ENCODE assay signal across 9 cellular contexts in genomic region chr7:74230446-74231231, GRCh38. TPM values are rescaled to one million over a fixed set of nuclear protein-coding genes. Genes with fewer than 3 reads are reported as not detected.
A peak's percentile ranks its signal among the peaks of the same experiment; 100 is the strongest.
DNase-seq lines count a peak whose midpoint lies in the region; ATAC-seq and TF ChIP-seq lines count a peak whose summit lies in the region.
"Had no signal": no experiment of that assay in that cellular context is flagged by ENCODE, and none has a peak within 500 bp of the region (broad histone marks: within the 10 kb centered on the region; RNA-seq: fewer than 3 reads in every experiment).

No MANE protein-coding gene starts in this region.

- no peak overlapping the region for H3K9ac ChIP-seq in Karpas-422 (ENCODE audit: low read length)

- H2AFZ ChIP-seq in Karpas-422 (ENCODE audit: low read length): no peak overlapping the region

- H3K27ac ChIP-seq in Karpas-422 (ENCODE audit: low read length): 0 out of 2 replicates have a peak overlapping the region, but pooled peaks have one; percentile 62

- no peaks in the 10 kb centered on the region for H3K27me3 ChIP-seq in Karpas-422 (ENCODE audit: low read length)

- TF ChIP-seq CTCF in mucosa of descending colon (IDR thresholded peaks at IDR 0.05): no peak

- H3K4me3 ChIP-seq in Karpas-422 (ENCODE audit: low read length): no peak overlapping the region
- H3K4me3 ChIP-seq in mucosa of descending colon: no peak overlapping the region

- H3K79me2 ChIP-seq in Karpas-422 (ENCODE audit: low read length): no peaks in the 10 kb centered on the region

- ATAC-seq in GM21737 (IDR thresholded peaks at IDR 0.05; ENCODE audit: unreplicated experiment) (peak; percentile 8), mucosa of descending colon (peak; percentile 50)
- ATAC-seq: sciatic nerve had no signal

- H3K4me2 ChIP-seq in Karpas-422 (ENCODE audit: low read depth, low read length, poor library complexity, severe bottlenecking): no peak overlapping the region

- no peaks in the 10 kb centered on the region for H3K9me3 ChIP-seq in Karpas-422 (ENCODE audit: low read length)
- H3K9me3 ChIP-seq in mucosa of descending colon: no peaks in the 10 kb centered on the region

- H3K9me2 ChIP-seq in Karpas-422 (replicated peaks; ENCODE audit: insufficient read depth, low read length): no peaks in the 10 kb centered on the region

- DNase-seq in Karpas-422 (peak; percentile 68), mucosa of descending colon (no peak), DMS79 (lab: John Stamatoyannopoulos, UW) (no peak), GM19238 (ENCODE audit: insufficient read length, low spot score) (no peak), NCI-H2107 treated with DMSO at 0.1 percent for 48 hours (lab: John Stamatoyannopoulos, UW; ENCODE audit: unreplicated experiment) (no peak)
- DNase-seq: stimulated activated naive CD8-positive, alpha-beta T cell treated with anti-CD3 and anti-CD28 coated beads, Interleukin-15, Interleukin-2, amounts not matched to agents 100 U/mL and 50 U/mL, for 24 hours had no signal

- H4K20me1 ChIP-seq in Karpas-422 (ENCODE audit: insufficient read depth, low read depth, low read length): no peaks in the 10 kb centered on the region

- intact Hi-C loops in mucosa of descending colon (cut with DNase I, micrococcal nuclease): no loop called here

- H3K36me3 ChIP-seq in Karpas-422 (ENCODE audit: insufficient read depth, low read length) (peaks cover 42% of the 10 kb centered on the region), mucosa of descending colon (ENCODE audit: low read depth) (no peaks in the 10 kb centered on the region)

- peak; percentile 26 for TF ChIP-seq POLR2A in GM18526 (IDR thresholded peaks at IDR 0.05; ENCODE audit: extremely low read depth, insufficient read length)

- peaks cover 42% of the 10 kb centered on the region for H3K4me1 ChIP-seq in Karpas-422 (ENCODE audit: low read length)
- no peaks in the 10 kb centered on the region for H3K4me1 ChIP-seq in mucosa of descending colon (ENCODE audit: low read depth)

RNA-seq across cellular contexts. Expression of gene LAT2, which starts 20.8 kb away (rescaled TPM):
- 2.3 and 10.5 TPM in 2 replicates for total RNA-seq in Karpas-422 (2014; rRNA removed; shearing (Covaris generic); ENCODE audit: low replicate concordance)
- total RNA-seq in mucosa of descending colon: 1 to 10 TPM; 3.1 to 8.1 (median 6.9) TPM

RNA-seq across cellular contexts. Expression of gene RFC2, which starts 23.6 kb away (rescaled TPM):
- 18.9 and 27.3 TPM in 2 replicates for total RNA-seq in Karpas-422 (2014; rRNA removed; shearing (Covaris generic); ENCODE audit: low replicate concordance)
- 10 to 100 TPM; 14.8 to 23.7 (median 15.9) TPM for total RNA-seq in mucosa of descending colon

RNA-seq across cellular contexts. Expression of gene EIF4H, which starts 56.5 kb away (rescaled TPM):
- total RNA-seq in Karpas-422 (2014; rRNA removed; shearing (Covaris generic); ENCODE audit: low replicate concordance): 200 and 286 TPM in 2 replicates
- total RNA-seq in mucosa of descending colon: 100 to 1,000 TPM; 231 to 278 (median 274) TPM

RNA-seq across cellular contexts. Expression of gene CLIP2, which starts 58.6 kb away (rescaled TPM):
- total RNA-seq in Karpas-422 (2014; rRNA removed; shearing (Covaris generic); ENCODE audit: low replicate concordance): 0.76 TPM in 1 of 2 replicates, not detected in the other
- total RNA-seq in mucosa of descending colon: 10 to 100 TPM; 57.6 to 77.7 (median 67.1) TPM
